26 cellular contexts compared by ENCODE assay signal in the genomic region with DNA sequence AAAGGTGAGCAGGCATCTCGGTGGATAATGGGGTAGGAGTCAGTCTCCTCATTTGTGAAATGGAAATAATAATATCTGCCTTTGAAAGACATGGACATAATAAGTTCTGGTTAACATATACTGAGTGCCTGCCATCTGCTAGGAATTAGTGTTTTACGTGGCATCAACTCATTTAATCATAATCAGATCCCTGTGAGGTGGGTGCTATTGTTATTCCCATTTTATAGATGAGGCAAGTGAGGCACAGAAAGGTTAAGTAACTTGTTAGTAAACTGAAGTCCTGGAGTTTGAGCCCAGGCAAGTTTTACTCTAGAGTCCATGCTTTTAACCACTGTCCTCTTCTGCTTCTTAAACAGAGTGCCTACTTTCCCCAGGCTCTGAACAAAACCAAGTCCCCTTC. TPM values are rescaled to one million over a fixed set of nuclear protein-coding genes. Genes with fewer than 3 reads are reported as not detected.
DNase-seq lines count a peak whose midpoint lies in the region; ATAC-seq, FAIRE-seq and TF ChIP-seq lines count a peak whose summit lies in the region.
"Had no signal": no experiment of that assay in that cellular context is flagged by ENCODE, and none has a peak within 500 bp of the region (broad histone marks: within the 10 kb centered on the region; RNA-seq: fewer than 3 reads in every experiment).

No MANE protein-coding gene starts in this region.

- POLR2A ChIA-PET in HEK293 (lab: Yijun Ruan, JAX) = no interaction called here
- POLR2A ChIA-PET in K562 (lab: Yijun Ruan, JAX) = interaction anchor here (0.8 kb wide), 1 partner anchor 10 kb away, joined by 4 read pairs; no protein-coding TSS in a partner anchor

- H4K20me1 ChIP-seq in K562 (replicated peaks; ENCODE audit: control insufficient read depth, insufficient read depth, low read length) = no peaks in the 10 kb centered on the region

- H3K4me3 Mint-ChIP-seq in activated naive CD4-positive, alpha-beta T cell treated with anti-CD3 and anti-CD28 coated beads for 36 hours = no peak overlapping the region
- H3K4me3 Mint-ChIP-seq: CD14-positive monocyte; CD4-positive, alpha-beta T cell; GM23338; H9; HFFc6 had no signal

- no peak overlapping the region for H3K4me2 ChIP-seq in K562 (ENCODE audit: insufficient read depth, low read length)
- H3K4me2 ChIP-seq: A549; BLaER1 treated with 17β-estradiol and CSF1 and Interleukin-3, amounts not matched to agents 10 nM and 100 nM; GM23338 had no signal

- H3K9ac ChIP-seq in K562 (ENCODE audit: insufficient read depth in 1 of 2, low read depth in 2 of 2, low read length in 2 of 2) = no peak overlapping the region
- H3K9ac ChIP-seq: BLaER1 treated with 17β-estradiol and CSF1 and Interleukin-3, amounts not matched to agents 10 nM and 100 nM had no signal

- no peaks in the 10 kb centered on the region for H3K9me3 ChIP-seq in HEK293 (ENCODE audit: control insufficient read depth, insufficient read depth, low read depth, low read length)
- H3K9me3 ChIP-seq in K562 (replicated peaks; ENCODE audit: control insufficient read depth, insufficient read depth, low read depth, low read length) = no peaks in the 10 kb centered on the region
- H3K9me3 ChIP-seq: A549; BE2C; BLaER1 treated with 17β-estradiol and CSF1 and Interleukin-3, amounts not matched to agents 10 nM and 100 nM had no signal

- TF ChIP-seq RAD21 in K562 (CRISPR knock-in tag; conservative IDR thresholded peaks at IDR 0.05 in 1 of 2, IDR thresholded peaks at IDR 0.05 in 1 of 2) = no peak

- H3K4me1 ChIP-seq in HEK293 (ENCODE audit: control insufficient read depth, insufficient read depth, low read length) (no peaks in the 10 kb centered on the region), K562 (replicated peaks in 1 of 2; ENCODE audit: control insufficient read depth in 2 of 2, insufficient read depth in 2 of 2, low read length in 2 of 2) (peaks cover 0 to 30% of the 10 kb centered on the region in 2 experiments; a peak in 3 of 5 replicates)
- H3K4me1 ChIP-seq: A549; BE2C; BLaER1 treated with 17β-estradiol and CSF1 and Interleukin-3, amounts not matched to agents 10 nM and 100 nM had no signal

- H3K4me3 ChIP-seq in HEK293 (ENCODE audit: low read depth, low read length) (no peak overlapping the region), K562 (no peak overlapping the region)
- H3K4me3 ChIP-seq: A549; BLaER1 treated with 17β-estradiol and CSF1 and Interleukin-3, amounts not matched to agents 10 nM and 100 nM; GM12878; GM23338 had no signal

- H3K36me3 ChIP-seq in HEK293 (ENCODE audit: control insufficient read depth in 2 of 2, insufficient read depth in 1 of 2, low read length in 2 of 2) (peaks cover 0 to 39% of the 10 kb centered on the region in 2 experiments; a peak in 1 of 3 replicates), K562 (ENCODE audit: control insufficient read depth, insufficient read depth, low read length) (no peaks in the 10 kb centered on the region)
- H3K36me3 ChIP-seq: BE2C had no signal

- H3K79me2 ChIP-seq in K562 (ENCODE audit: control insufficient read depth, insufficient read depth, low read length) = no peaks in the 10 kb centered on the region

- no peak for DNase-seq in activated naive CD4-positive, alpha-beta T cell treated with anti-CD3 and anti-CD28 coated beads for 36 hours
- no peak for DNase-seq in activated naive CD4-positive, alpha-beta T cell treated with anti-CD3 and anti-CD28 coated beads, Interleukin-2, amount 50 U/mL, for 72 hours (ENCODE audit: low spot score in 2 of 2)
- no peak for DNase-seq in K562 (ENCODE audit: extremely low read depth in 1 of 4, low spot score in 3 of 4)
- no peak for DNase-seq in mucosa of gallbladder (ENCODE audit: low spot score)
- DNase-seq: ACHN; AML-193; BE2C; CD4-positive, alpha-beta T cell; CD8-positive, alpha-beta memory T cell; DMS 273 treated with DMSO at 0.1 percent for 48 hours; DMS79; EL; GDM1; H9; HFFc6 had no signal

- 53% methylated on average over 2 of the region's 2 CpGs for WGBS in K562 (ENCODE audit: insufficient coverage, low coverage, missing lambda C conversion rate)

- no peak overlapping the region for H2AFZ ChIP-seq in K562 (ENCODE audit: low read depth, low read length)
- H2AFZ ChIP-seq: GM23338 had no signal

- intact Hi-C loops in activated naive CD4-positive, alpha-beta T cell treated with anti-CD3 and anti-CD28 coated beads for 36 hours (cut with micrococcal nuclease) = no loop called here
- intact Hi-C loops in K562 (cut with micrococcal nuclease) = no loop called here

- H3K27ac ChIP-seq in HEK293 (ENCODE audit: extremely low read depth, low read depth, low read length) = no peak overlapping the region
- no peak overlapping the region for H3K27ac ChIP-seq in K562 (ENCODE audit: extremely low read depth, low read depth, low read length)
- H3K27ac ChIP-seq: 22Rv1; A549; BLaER1 treated with 17β-estradiol and CSF1 and Interleukin-3, amounts not matched to agents 10 nM and 100 nM had no signal

- TF ChIP-seq POLR2A in K562 (conservative IDR thresholded peaks at IDR 0.05) = no peak

- peak overlapping the region; percentile 18 for H3K27ac Mint-ChIP-seq in activated naive CD4-positive, alpha-beta T cell treated with anti-CD3 and anti-CD28 coated beads for 36 hours
- H3K27ac Mint-ChIP-seq in activated naive CD4-positive, alpha-beta T cell treated with anti-CD3 and anti-CD28 coated beads, Interleukin-2, amount 50 U/mL, for 72 hours = no peak overlapping the region
- H3K27ac Mint-ChIP-seq: CD4-positive, alpha-beta T cell; GM23338; H9; HFFc6 had no signal

- no peaks in the 10 kb centered on the region for H3K27me3 ChIP-seq in K562 (ENCODE audit: control insufficient read depth in 2 of 2, insufficient read depth in 2 of 2, low read length in 2 of 2)
- H3K27me3 ChIP-seq: BE2C had no signal

- H3K27me3 Mint-ChIP-seq in activated naive CD4-positive, alpha-beta T cell treated with anti-CD3 and anti-CD28 coated beads for 36 hours (ENCODE audit: low read depth) = no peaks in the 10 kb centered on the region
- H3K27me3 Mint-ChIP-seq: CD4-positive, alpha-beta T cell had no signal

- no peak for TF ChIP-seq CTCF in HEK293 (tag by site-specific recombination; IDR thresholded peaks at IDR 0.05)
- TF ChIP-seq CTCF in K562 (IDR thresholded peaks at IDR 0.05 in 2 of 3, conservative IDR thresholded peaks at IDR 0.05 in 1 of 3; ENCODE audit: insufficient read depth in 2 of 3, low read depth in 1 of 3, low read length in 3 of 3) = no peak

- CTCF ChIA-PET in activated naive CD4-positive, alpha-beta T cell treated with anti-CD3 and anti-CD28 coated beads for 36 hours (lab: Charles Lee) = no interaction called here
- CTCF ChIA-PET in HEK293 (lab: Yijun Ruan, JAX) = no interaction called here
- CTCF ChIA-PET in K562 (lab: Yijun Ruan, JAX; ENCODE audit: low intra/inter-chr PET ratio) = no interaction called here

- no peaks in the 10 kb centered on the region for H3K9me3 Mint-ChIP-seq in activated naive CD4-positive, alpha-beta T cell treated with anti-CD3 and anti-CD28 coated beads for 36 hours
- no peaks in the 10 kb centered on the region for H3K9me3 Mint-ChIP-seq in activated naive CD4-positive, alpha-beta T cell treated with anti-CD3 and anti-CD28 coated beads, Interleukin-2, amount 50 U/mL, for 72 hours
- H3K9me3 Mint-ChIP-seq: CD4-positive, alpha-beta T cell; CD8-positive, alpha-beta memory T cell; GM23338; HFFc6 had no signal

- ATAC-seq in activated naive CD4-positive, alpha-beta T cell treated with anti-CD3 and anti-CD28 coated beads, Interleukin-2, amount 50 U/mL, for 72 hours = no peak
- ATAC-seq in K562 (no peak), HG03280 (IDR thresholded peaks at IDR 0.05; ENCODE audit: unreplicated experiment) (no peak)
- ATAC-seq: A549, GM12878, GM23338, HCT116 had no signal

- FAIRE-seq in K562 (lab: Jason Lieb, UNC) = no peak
- FAIRE-seq: A549, D721Med, GM12878, GM19239 had no signal

- in situ Hi-C loops in K562 (cut with MboI) = no loop called here

- no TSS peak for BruUV-seq in K562 (replicated peaks; lab: Mats Ljungman, UMichigan)

- H3K4me1 Mint-ChIP-seq in activated naive CD4-positive, alpha-beta T cell treated with anti-CD3 and anti-CD28 coated beads for 36 hours (ENCODE audit: low read depth) = no peaks in the 10 kb centered on the region
- H3K4me1 Mint-ChIP-seq: CD14-positive monocyte; CD8-positive, alpha-beta memory T cell; GM23338; H9 had no signal

- H3K9me1 ChIP-seq in K562 (ENCODE audit: control insufficient read depth, insufficient read depth, low read length) = no peaks in the 10 kb centered on the region

- no peak for TF ChIP-seq EP300 in K562 (IDR thresholded peaks at IDR 0.05; ENCODE audit: low read length)

- no peaks in the 10 kb centered on the region for H3K36me3 Mint-ChIP-seq in activated naive CD4-positive, alpha-beta T cell treated with anti-CD3 and anti-CD28 coated beads for 36 hours (ENCODE audit: low read depth)
- H3K36me3 Mint-ChIP-seq in activated naive CD4-positive, alpha-beta T cell treated with anti-CD3 and anti-CD28 coated beads, Interleukin-2, amount 50 U/mL, for 72 hours = no peaks in the 10 kb centered on the region
- H3K36me3 Mint-ChIP-seq: CD14-positive monocyte had no signal

RNA-seq across cellular contexts. Expression of a gene that starts 7.5 kb away (rescaled TPM):
- total RNA-seq in activated naive CD4-positive, alpha-beta T cell treated with anti-CD3 and anti-CD28 coated beads for 36 hours = 1 to 10 TPM; 2.1 to 2.2 TPM
- 1 to 10 TPM; 4.5 to 5.7 TPM for total RNA-seq in activated naive CD4-positive, alpha-beta T cell treated with anti-CD3 and anti-CD28 coated beads, Interleukin-2, amount 50 U/mL, for 72 hours
- total RNA-seq in K562 (2011; cell fraction: chromatin; rRNA removed; ENCODE audit: low replicate concordance) = 4.7 and 8.2 TPM in 2 replicates
- 2.5 and 2.9 TPM in 2 replicates for total RNA-seq in K562 (2011; cell fraction: nucleolus; rRNA removed)
- 4.4 and 7.8 TPM in 2 replicates for total RNA-seq in K562 (2011; cell fraction: nucleoplasm; rRNA removed)
- total RNA-seq in K562 (2014; rRNA removed) (0.77 and 1.1 TPM in 2 replicates), K562 (2014; rRNA removed; fragmentation: Illumina TruSeq; extraction: Trizol) (0.22 and 0.29 TPM in 2 replicates), K562 (2015; rRNA removed; fragmentation: Illumina TruSeq; extraction: Trizol) (0.40 and 0.57 TPM in 2 replicates), K562 (2021) (3.1 and 3.6 TPM in 2 replicates), mucosa of gallbladder (18.8 TPM)
- polyA plus RNA-seq in K562 (2011; rRNA removed) (0.54 and 1.3 TPM in 2 replicates), K562 (2014; fragmentation: Illumina TruSeq; extraction: Trizol) (1.9 and 2.0 TPM in 2 replicates), K562 (2014; fragmentation: Nextera tagmentation; extraction: Ambion mirVana) (under 1 TPM; 0.13 to 0.14 TPM), K562 (2014; rRNA removed) (1.3 and 2.2 TPM in 2 replicates)
- 0.74 and 0.97 TPM in 2 replicates for polyA plus RNA-seq in K562 (2011; cell fraction: cytosol; rRNA removed)
- polyA plus RNA-seq in K562 (2011; cell fraction: nucleus; rRNA removed) = 3.4 and 4.4 TPM in 2 replicates
- 1.9 and 3.0 TPM in 2 replicates for polyA plus RNA-seq in K562 (2012)
- polyA minus RNA-seq in K562 (2011; rRNA and poly(A)+ RNA removed) = 0.32 and 0.51 TPM in 2 replicates
- polyA minus RNA-seq in K562 (2011; cell fraction: cytosol; rRNA and poly(A)+ RNA removed) = 0.48 and 0.64 TPM in 2 replicates
- polyA minus RNA-seq in K562 (2011; cell fraction: nucleus; rRNA and poly(A)+ RNA removed) = 0.67 and 0.78 TPM in 2 replicates

RNA-seq across cellular contexts. Expression of a gene that starts 7.5 kb away (rescaled TPM):
- total RNA-seq in activated naive CD4-positive, alpha-beta T cell treated with anti-CD3 and anti-CD28 coated beads for 36 hours = 10 to 100 TPM; 14.5 to 14.8 TPM
- total RNA-seq in activated naive CD4-positive, alpha-beta T cell treated with anti-CD3 and anti-CD28 coated beads, Interleukin-2, amount 50 U/mL, for 72 hours = 10 to 100 TPM; 10.9 to 40.9 TPM
- 7.1 and 19.3 TPM in 2 replicates for total RNA-seq in K562 (2011; cell fraction: chromatin; rRNA removed; ENCODE audit: low replicate concordance)
- total RNA-seq in K562 (2011; cell fraction: nucleolus; rRNA removed) = 10.7 and 13.4 TPM in 2 replicates
- 11.1 and 15.0 TPM in 2 replicates for total RNA-seq in K562 (2011; cell fraction: nucleoplasm; rRNA removed)
- total RNA-seq in K562 (2014; rRNA removed) = 2.0 and 2.4 TPM in 2 replicates
- 0.55 and 0.64 TPM in 2 replicates for total RNA-seq in K562 (2014; rRNA removed; fragmentation: Illumina TruSeq; extraction: Trizol)
- total RNA-seq in K562 (2015; rRNA removed; fragmentation: Illumina TruSeq; extraction: Trizol) = 0.75 and 1.2 TPM in 2 replicates
- total RNA-seq in K562 (2021) = 2.8 and 3.8 TPM in 2 replicates
- polyA plus RNA-seq in K562 (2011; rRNA removed) = 2.5 and 5.3 TPM in 2 replicates
- 2.9 and 4.7 TPM in 2 replicates for polyA plus RNA-seq in K562 (2011; cell fraction: cytosol; rRNA removed)
- polyA plus RNA-seq in K562 (2011; cell fraction: nucleus; rRNA removed) = 23.9 and 40.4 TPM in 2 replicates
- 2.3 and 14.7 TPM in 2 replicates for polyA plus RNA-seq in K562 (2012)
- polyA plus RNA-seq in K562 (2014; fragmentation: Illumina TruSeq; extraction: Trizol) = 3.6 and 3.7 TPM in 2 replicates
- polyA plus RNA-seq in K562 (2014; fragmentation: Nextera tagmentation; extraction: Ambion mirVana) = under 1 TPM; 0.24 to 0.29 TPM
- polyA plus RNA-seq in K562 (2014; rRNA removed) = 3.8 and 5.7 TPM in 2 replicates
- 0.63 and 0.72 TPM in 2 replicates for polyA minus RNA-seq in K562 (2011; rRNA and poly(A)+ RNA removed)
- 0.67 and 1.4 TPM in 2 replicates for polyA minus RNA-seq in K562 (2011; cell fraction: cytosol; rRNA and poly(A)+ RNA removed)
- 3.9 and 4.9 TPM in 2 replicates for polyA minus RNA-seq in K562 (2011; cell fraction: nucleus; rRNA and poly(A)+ RNA removed)
- 41.8 TPM for total RNA-seq in mucosa of gallbladder

RNA-seq across cellular contexts. Expression of a gene that starts 13.4 kb away (rescaled TPM):
- 10 to 100 TPM; 17.9 to 22.5 TPM for total RNA-seq in activated naive CD4-positive, alpha-beta T cell treated with anti-CD3 and anti-CD28 coated beads for 36 hours
- total RNA-seq in activated naive CD4-positive, alpha-beta T cell treated with anti-CD3 and anti-CD28 coated beads, Interleukin-2, amount 50 U/mL, for 72 hours = 10 to 100 TPM; 24.6 to 57.5 TPM
- total RNA-seq in K562 (2011; cell fraction: chromatin; rRNA removed; ENCODE audit: low replicate concordance) = 248 and 538 TPM in 2 replicates
- total RNA-seq in K562 (2011; cell fraction: nucleolus; rRNA removed) = 297 and 325 TPM in 2 replicates
- 309 and 310 TPM in 2 replicates for total RNA-seq in K562 (2011; cell fraction: nucleoplasm; rRNA removed)
- total RNA-seq in K562 (2014; rRNA removed) (52.5 and 59.7 TPM in 2 replicates), K562 (2014; rRNA removed; fragmentation: Illumina TruSeq; extraction: Trizol) (28.6 and 40.4 TPM in 2 replicates), K562 (2015; rRNA removed; fragmentation: Illumina TruSeq; extraction: Trizol) (27.5 and 29.0 TPM in 2 replicates), K562 (2021) (78.7 and 79.9 TPM in 2 replicates), mucosa of gallbladder (65.5 TPM)
- polyA plus RNA-seq in K562 (2011; rRNA removed) (122 and 125 TPM in 2 replicates), K562 (2014; fragmentation: Illumina TruSeq; extraction: Trizol) (81.8 and 90.8 TPM in 2 replicates), K562 (2014; fragmentation: Nextera tagmentation; extraction: Ambion mirVana) (10 to 100 TPM; 19.4 to 31.0 TPM), K562 (2014; rRNA removed) (106 and 136 TPM in 2 replicates)
- 110 and 158 TPM in 2 replicates for polyA plus RNA-seq in K562 (2011; cell fraction: cytosol; rRNA removed)
- polyA plus RNA-seq in K562 (2011; cell fraction: nucleus; rRNA removed) = 536 and 714 TPM in 2 replicates
- polyA plus RNA-seq in K562 (2012) = 72.7 and 146 TPM in 2 replicates
- polyA minus RNA-seq in K562 (2011; rRNA and poly(A)+ RNA removed) = 50.8 and 83.2 TPM in 2 replicates
- 30.2 and 31.0 TPM in 2 replicates for polyA minus RNA-seq in K562 (2011; cell fraction: cytosol; rRNA and poly(A)+ RNA removed)
- 90.1 and 104 TPM in 2 replicates for polyA minus RNA-seq in K562 (2011; cell fraction: nucleus; rRNA and poly(A)+ RNA removed)

RNA-seq across cellular contexts. Expression of a gene that starts 23.1 kb away (rescaled TPM):
- total RNA-seq in activated naive CD4-positive, alpha-beta T cell treated with anti-CD3 and anti-CD28 coated beads for 36 hours = 10 to 100 TPM; 34.7 to 35.5 TPM
- 10 to 100 TPM; 34.8 to 41.8 TPM for total RNA-seq in activated naive CD4-positive, alpha-beta T cell treated with anti-CD3 and anti-CD28 coated beads, Interleukin-2, amount 50 U/mL, for 72 hours
- total RNA-seq in K562 (2011; cell fraction: chromatin; rRNA removed; ENCODE audit: low replicate concordance) = 40.6 and 53.3 TPM in 2 replicates
- total RNA-seq in K562 (2011; cell fraction: nucleolus; rRNA removed) = 26.7 and 35.2 TPM in 2 replicates
- 33.7 and 52.6 TPM in 2 replicates for total RNA-seq in K562 (2011; cell fraction: nucleoplasm; rRNA removed)
- total RNA-seq in K562 (2014; rRNA removed) (15.9 and 20.8 TPM in 2 replicates), K562 (2014; rRNA removed; fragmentation: Illumina TruSeq; extraction: Trizol) (8.4 and 9.5 TPM in 2 replicates), K562 (2015; rRNA removed; fragmentation: Illumina TruSeq; extraction: Trizol) (11.8 and 11.9 TPM in 2 replicates), K562 (2021) (16.9 and 20.3 TPM in 2 replicates), mucosa of gallbladder (59.5 TPM)
- polyA plus RNA-seq in K562 (2011; rRNA removed) (10.5 and 11.2 TPM in 2 replicates), K562 (2014; fragmentation: Illumina TruSeq; extraction: Trizol) (18.7 and 20.6 TPM in 2 replicates), K562 (2014; fragmentation: Nextera tagmentation; extraction: Ambion mirVana) (1 to 10 TPM; 1.9 to 3.8 TPM), K562 (2014; rRNA removed) (14.8 and 15.1 TPM in 2 replicates)
- 13.1 and 28.0 TPM in 2 replicates for polyA plus RNA-seq in K562 (2011; cell fraction: cytosol; rRNA removed)
- 11.2 and 20.3 TPM in 2 replicates for polyA plus RNA-seq in K562 (2011; cell fraction: nucleus; rRNA removed)
- polyA plus RNA-seq in K562 (2012) = 18.1 and 29.3 TPM in 2 replicates
- 15.7 and 26.0 TPM in 2 replicates for polyA minus RNA-seq in K562 (2011; rRNA and poly(A)+ RNA removed)
- 22.6 and 27.9 TPM in 2 replicates for polyA minus RNA-seq in K562 (2011; cell fraction: cytosol; rRNA and poly(A)+ RNA removed)
- 12.1 and 15.5 TPM in 2 replicates for polyA minus RNA-seq in K562 (2011; cell fraction: nucleus; rRNA and poly(A)+ RNA removed)

RNA-seq across cellular contexts. Expression of a gene that starts 57.3 kb away (rescaled TPM):
- 10 to 100 TPM; 18.6 to 19.9 TPM for total RNA-seq in activated naive CD4-positive, alpha-beta T cell treated with anti-CD3 and anti-CD28 coated beads for 36 hours
- total RNA-seq in activated naive CD4-positive, alpha-beta T cell treated with anti-CD3 and anti-CD28 coated beads, Interleukin-2, amount 50 U/mL, for 72 hours = 10 to 100 TPM; 15.6 to 24.5 TPM
- total RNA-seq in K562 (2011; cell fraction: chromatin; rRNA removed; ENCODE audit: low replicate concordance) = 13.7 and 27.7 TPM in 2 replicates
- 19.3 and 21.2 TPM in 2 replicates for total RNA-seq in K562 (2011; cell fraction: nucleolus; rRNA removed)
- total RNA-seq in K562 (2011; cell fraction: nucleoplasm; rRNA removed) = 16.6 and 19.1 TPM in 2 replicates
- total RNA-seq in K562 (2014; rRNA removed) (44.8 and 49.6 TPM in 2 replicates), K562 (2014; rRNA removed; fragmentation: Illumina TruSeq; extraction: Trizol) (15.0 and 16.6 TPM in 2 replicates), K562 (2015; rRNA removed; fragmentation: Illumina TruSeq; extraction: Trizol) (23.6 and 23.8 TPM in 2 replicates), K562 (2021) (29.7 and 30.0 TPM in 2 replicates), mucosa of gallbladder (22.7 TPM)
- polyA plus RNA-seq in K562 (2011; rRNA removed) (30.1 and 34.3 TPM in 2 replicates), K562 (2014; fragmentation: Illumina TruSeq; extraction: Trizol) (31.3 and 31.4 TPM in 2 replicates), K562 (2014; fragmentation: Nextera tagmentation; extraction: Ambion mirVana) (1 to 10 TPM; 3.7 to 4.5 TPM), K562 (2014; rRNA removed) (30.4 and 37.4 TPM in 2 replicates)
- polyA plus RNA-seq in K562 (2011; cell fraction: cytosol; rRNA removed) = 27.5 and 32.8 TPM in 2 replicates
- 20.6 and 21.4 TPM in 2 replicates for polyA plus RNA-seq in K562 (2011; cell fraction: nucleus; rRNA removed)
- polyA plus RNA-seq in K562 (2012) = 25.4 and 35.2 TPM in 2 replicates
- 21.1 and 27.6 TPM in 2 replicates for polyA minus RNA-seq in K562 (2011; rRNA and poly(A)+ RNA removed)
- 15.4 and 17.1 TPM in 2 replicates for polyA minus RNA-seq in K562 (2011; cell fraction: cytosol; rRNA and poly(A)+ RNA removed)
- polyA minus RNA-seq in K562 (2011; cell fraction: nucleus; rRNA and poly(A)+ RNA removed) = 4.6 and 8.4 TPM in 2 replicates
